In genomic region chr10:61397175-61397986, GRCh38 we compare ENCODE assay signal across 9 cellular contexts. TPM values are rescaled to one million over a fixed set of nuclear protein-coding genes. Genes with fewer than 3 reads are reported as not detected.
DNase-seq lines count a peak whose midpoint lies in the region; ATAC-seq lines count a peak whose summit lies in the region.
"Had no signal": no experiment of that assay in that cellular context is flagged by ENCODE, and none has a peak within 500 bp of the region (broad histone marks: within the 10 kb centered on the region; RNA-seq: fewer than 3 reads in every experiment).

No MANE protein-coding gene starts in this region.

- no peak overlapping the region for H3K27ac ChIP-seq in urinary bladder (ENCODE audit: low read depth)
- H3K27ac ChIP-seq: VCaP had no signal

- H3K4me1 ChIP-seq in urinary bladder (ENCODE audit: insufficient read depth): no peaks in the 10 kb centered on the region

- peak; percentile 60 for ATAC-seq in GM19035 (IDR thresholded peaks at IDR 0.05; ENCODE audit: unreplicated experiment)
- peak; percentile 74 for ATAC-seq in HG03565 (IDR thresholded peaks at IDR 0.05; ENCODE audit: unreplicated experiment)
- peak; percentile 37 for ATAC-seq in left colon
- no peak for ATAC-seq in HG02870 (IDR thresholded peaks at IDR 0.05; ENCODE audit: unreplicated experiment)

- H3K36me3 ChIP-seq in urinary bladder (ENCODE audit: insufficient read depth): no peaks in the 10 kb centered on the region

- H3K27me3 Mint-ChIP-seq in activated naive CD8-positive, alpha-beta T cell treated with anti-CD3 and anti-CD28 coated beads for 36 hours: no peaks in the 10 kb centered on the region

- peaks cover 11% of the 10 kb centered on the region for H3K4me1 Mint-ChIP-seq in activated naive CD8-positive, alpha-beta T cell treated with anti-CD3 and anti-CD28 coated beads for 36 hours

- H3K4me3 Mint-ChIP-seq in activated naive CD8-positive, alpha-beta T cell treated with anti-CD3 and anti-CD28 coated beads for 36 hours: peak overlapping the region; percentile 25

- DNase-seq in activated naive CD8-positive, alpha-beta T cell treated with anti-CD3 and anti-CD28 coated beads for 36 hours: no peak
- DNase-seq in left colon (no peak), NCI-H82 (lab: John Stamatoyannopoulos, UW) (no peak)
- DNase-seq in stimulated activated CD4-positive, alpha-beta T cell treated with anti-CD3 and anti-CD28 coated beads, Interleukin-2, amount 100 ng/mL, for 48 hours: no peak

- H3K27ac Mint-ChIP-seq in activated naive CD8-positive, alpha-beta T cell treated with anti-CD3 and anti-CD28 coated beads for 36 hours: peak overlapping the region; percentile 27

- peak overlapping the region; percentile 33 for H3K4me3 ChIP-seq in urinary bladder (ENCODE audit: low read depth, low read length)

- WGBS in urinary bladder: 78% methylated on average over 7 of the region's 7 CpGs

- intact Hi-C loops in left colon (cut with DNase I, micrococcal nuclease): no loop called here

- peaks cover 3% of the 10 kb centered on the region for H3K9me3 Mint-ChIP-seq in activated naive CD8-positive, alpha-beta T cell treated with anti-CD3 and anti-CD28 coated beads for 36 hours

- H3K36me3 Mint-ChIP-seq in activated naive CD8-positive, alpha-beta T cell treated with anti-CD3 and anti-CD28 coated beads for 36 hours: no peaks in the 10 kb centered on the region

RNA-seq across cellular contexts. Expression of gene TMEM26, which starts 55.8 kb away (rescaled TPM):
- not detected for total RNA-seq in activated naive CD8-positive, alpha-beta T cell treated with anti-CD3 and anti-CD28 coated beads for 36 hours
- total RNA-seq in left colon: under 1 TPM; 0.40 to 0.75 TPM
- 11.7 TPM for total RNA-seq in urinary bladder
- 0.51 TPM for polyA plus RNA-seq in urinary bladder
